Comparison of ENCODE assay signal across 20 cellular contexts in the genomic region with DNA sequence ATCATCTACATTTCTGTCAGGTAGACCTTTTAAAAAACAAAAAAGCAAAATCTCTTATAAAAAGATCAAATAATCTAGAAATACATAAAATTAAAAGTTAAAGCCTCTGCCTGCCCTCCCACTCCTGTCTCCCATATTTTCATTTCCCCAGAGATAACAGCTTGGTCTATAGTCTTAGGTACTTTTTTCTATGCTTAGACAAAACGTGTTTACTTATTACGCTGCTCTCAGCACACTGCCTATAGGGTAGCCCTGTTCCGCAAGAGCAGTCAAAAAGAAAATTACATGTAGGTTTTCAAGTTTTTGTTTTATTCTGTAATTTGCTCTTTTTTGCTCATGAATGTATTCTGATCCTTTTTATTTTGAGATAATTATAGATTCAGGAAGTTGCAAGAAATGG.
"Had no signal": no experiment of that assay in that cellular context is flagged by ENCODE, and none has a peak within 500 bp of the region (broad histone marks: within the 10 kb centered on the region; RNA-seq: fewer than 3 reads in every experiment).

No MANE protein-coding gene starts in this region.

- ATAC-seq: esophagus mucosa; gastroesophageal sphincter; heart left ventricle; left lobe of liver; stimulated activated effector memory CD8-positive, alpha-beta T cell treated with anti-CD3 and anti-CD28 coated beads, Interleukin-12 subunit alpha, Interleukin-12 subunit beta, amount 100 ng/mL, for 72 hours had no signal

- H3K9me3 Mint-ChIP-seq: stimulated activated effector memory CD8-positive, alpha-beta T cell treated with anti-CD3 and anti-CD28 coated beads, Interleukin-12 subunit alpha, Interleukin-12 subunit beta, amount 100 ng/mL, for 72 hours; T-helper 1 cell treated with Interleukin-12 subunit alpha and Interleukin-12 subunit beta and Interleukin-4 antibody, amounts not matched to agents 30 μg/mL and 1 μg/mL, for 36 hours had no signal

- H3K27ac Mint-ChIP-seq: nephron progenitor cell; stimulated activated effector memory CD8-positive, alpha-beta T cell treated with anti-CD3 and anti-CD28 coated beads, Interleukin-12 subunit alpha, Interleukin-12 subunit beta, amount 100 ng/mL, for 72 hours; T-helper 1 cell treated with Interleukin-12 subunit alpha and Interleukin-12 subunit beta and Interleukin-4 antibody, amounts not matched to agents 30 μg/mL and 1 μg/mL, for 36 hours had no signal

- DNase-seq: activated CD4-positive, alpha-beta T cell treated with anti-CD3 and anti-CD28 coated beads, Interleukin-2, amount 50 U/mL, for 4 hours; activated naive CD4-positive, alpha-beta T cell treated with anti-CD3 and anti-CD28 coated beads, Interleukin-2, amount 50 U/mL, for 16 hours; amniotic stem cell; effector CD8-positive, alpha-beta T cell; heart left ventricle; kidney; midbrain; nephron progenitor cell; sigmoid colon; stimulated activated CD4-positive, alpha-beta T cell treated with anti-CD3 and anti-CD28 coated beads, Interleukin-4, amount 100 ng/mL, for 24 hours; substantia nigra; tibial artery had no signal

- H3K4me1 ChIP-seq: gastroesophageal sphincter, heart left ventricle, sigmoid colon, tibial artery had no signal

- H3K27ac ChIP-seq: gastroesophageal sphincter, heart left ventricle, sigmoid colon, tibial artery, VCaP had no signal

- H3K9me3 ChIP-seq: gastroesophageal sphincter, sigmoid colon had no signal

- H3K27me3 ChIP-seq: gastroesophageal sphincter, sigmoid colon, tibial artery had no signal

- H3K4me3 Mint-ChIP-seq: nephron progenitor cell; stimulated activated effector memory CD8-positive, alpha-beta T cell treated with anti-CD3 and anti-CD28 coated beads, Interleukin-12 subunit alpha, Interleukin-12 subunit beta, amount 100 ng/mL, for 72 hours; T-helper 1 cell treated with Interleukin-12 subunit alpha and Interleukin-12 subunit beta and Interleukin-4 antibody, amounts not matched to agents 30 μg/mL and 1 μg/mL, for 36 hours had no signal

- H3K4me1 Mint-ChIP-seq: nephron progenitor cell; stimulated activated effector memory CD8-positive, alpha-beta T cell treated with anti-CD3 and anti-CD28 coated beads, Interleukin-12 subunit alpha, Interleukin-12 subunit beta, amount 100 ng/mL, for 72 hours had no signal

- FAIRE-seq: kidney, urothelium cell line had no signal

- H3K4me3 ChIP-seq: gastroesophageal sphincter, heart left ventricle, lung, sigmoid colon, tibial artery had no signal
